13 cellular contexts compared by ENCODE assay signal in genomic region chr1:233905416-233906051, GRCh38. TPM values are rescaled to one million over a fixed set of nuclear protein-coding genes. Genes with fewer than 3 reads are reported as not detected.
DNase-seq lines count a peak whose midpoint lies in the region; ATAC-seq and TF ChIP-seq lines count a peak whose summit lies in the region.
"Had no signal": no experiment of that assay in that cellular context is flagged by ENCODE, and none has a peak within 500 bp of the region (broad histone marks: within the 10 kb centered on the region; RNA-seq: fewer than 3 reads in every experiment).

No MANE protein-coding gene starts in this region.

- H3K4me1 Mint-ChIP-seq in WTC11 (peaks cover 10% of the 10 kb centered on the region), osteocyte (ENCODE audit: unreplicated experiment) (peaks cover 8% of the 10 kb centered on the region)
- H3K4me1 Mint-ChIP-seq in CD8-positive, alpha-beta T cell (ENCODE audit: low read depth) = no peaks in the 10 kb centered on the region
- H3K4me1 Mint-ChIP-seq in T-helper 2 cell treated with Interferon-gamma antibody and Interleukin-4, amounts not matched to agents 5 μg/mL and 100 μg/mL, for 36 hours (ENCODE audit: low read depth) = peaks cover 2% of the 10 kb centered on the region

- DNase-seq in H7 (peak; percentile 43), WTC11 (ENCODE audit: low spot score) (peak; percentile 16), head of caudate nucleus (peak in 28 of 42 donors; percentile 9 to 57 (median 28)), osteocyte (ENCODE audit: extremely low spot score, unreplicated experiment) (no peak), GM19240 (ENCODE audit: insufficient read length, low spot score) (no peak)
- no peak for DNase-seq in CD8-positive, alpha-beta T cell
- no peak for DNase-seq in T-helper 2 cell treated with Interferon-gamma antibody and Interleukin-4, amounts not matched to agents 5 μg/mL and 100 μg/mL, for 36 hours (ENCODE audit: low spot score)
- DNase-seq: CD4-positive, CD25-positive, alpha-beta regulatory T cell; NCI-H526 treated with DMSO at 0.1 percent for 48 hours had no signal

- H3K4me3 ChIP-seq in H7 (ENCODE audit: insufficient read depth, low read depth, low read length) = peak overlapping the region; percentile 62
- no peak overlapping the region for H3K4me3 ChIP-seq in CD8-positive, alpha-beta T cell (ENCODE audit: low read depth, low read length)

- H3K27ac Mint-ChIP-seq in WTC11 (no peak overlapping the region), osteocyte (ENCODE audit: unreplicated experiment) (no peak overlapping the region)
- no peak overlapping the region for H3K27ac Mint-ChIP-seq in CD8-positive, alpha-beta T cell
- no peak overlapping the region for H3K27ac Mint-ChIP-seq in T-helper 2 cell treated with Interferon-gamma antibody and Interleukin-4, amounts not matched to agents 5 μg/mL and 100 μg/mL, for 36 hours
- H3K27ac Mint-ChIP-seq: activated naive CD8-positive, alpha-beta T cell had no signal

- peaks cover 72% of the 10 kb centered on the region for H3K27me3 Mint-ChIP-seq in WTC11 (ENCODE audit: low read depth)
- H3K27me3 Mint-ChIP-seq in osteocyte (ENCODE audit: unreplicated experiment) = peaks cover 51% of the 10 kb centered on the region
- H3K27me3 Mint-ChIP-seq in CD8-positive, alpha-beta T cell (ENCODE audit: low read depth) = peaks cover 51% of the 10 kb centered on the region
- peaks cover 45% of the 10 kb centered on the region for H3K27me3 Mint-ChIP-seq in T-helper 2 cell treated with Interferon-gamma antibody and Interleukin-4, amounts not matched to agents 5 μg/mL and 100 μg/mL, for 36 hours (ENCODE audit: low read depth)

- peaks cover 43% of the 10 kb centered on the region for H3K27me3 ChIP-seq in H7 (ENCODE audit: control insufficient read depth, insufficient read depth, low read length)
- H3K27me3 ChIP-seq in CD8-positive, alpha-beta T cell (ENCODE audit: insufficient read depth, low read length) = no peaks in the 10 kb centered on the region

- TF ChIP-seq CTCF in WTC11 (IDR thresholded peaks at IDR 0.05) (no peak), osteocyte (IDR thresholded peaks at IDR 0.05) (no peak)
- no peak for TF ChIP-seq CTCF in CD8-positive, alpha-beta T cell (IDR thresholded peaks at IDR 0.05)

- CTCF ChIA-PET in WTC11 (lab: Charles Lee) = interaction anchor here (0.6 to 2.4 kb wide), 24 partner anchors 8 to 1455 kb away, joined by 3 to 21 read pairs (median 4); no protein-coding TSS in a partner anchor
- CTCF ChIA-PET in CD8-positive, alpha-beta T cell (lab: Charles Lee) = interaction anchor here (0.6 kb wide), 1 partner anchor 543 kb away, joined by 3 read pairs; no protein-coding TSS in a partner anchor

- H3K9me3 ChIP-seq in CD8-positive, alpha-beta T cell (ENCODE audit: low read length) = no peaks in the 10 kb centered on the region
- H3K9me3 ChIP-seq: upper lobe of left lung had no signal

- no peaks in the 10 kb centered on the region for H3K4me1 ChIP-seq in CD8-positive, alpha-beta T cell (ENCODE audit: insufficient read depth, low read length)

- intact Hi-C loops in head of caudate nucleus (cut with DNase I) = no loop called here
- intact Hi-C loops in CD8-positive, alpha-beta T cell (cut with DNase I, micrococcal nuclease) = no loop called here

- POLR2A ChIA-PET in WTC11 (lab: Charles Lee) = interaction anchor here (1.3 kb wide), 1 partner anchor 538 kb away, joined by 3 read pairs; no protein-coding TSS in a partner anchor
- POLR2A ChIA-PET in CD8-positive, alpha-beta T cell (lab: Charles Lee) = no interaction called here

- ATAC-seq in WTC11 = no peak
- ATAC-seq in HG02798 (IDR thresholded peaks at IDR 0.05; ENCODE audit: poor library complexity, unreplicated experiment) = no peak
- no peak for ATAC-seq in CD8-positive, alpha-beta T cell

- no peak overlapping the region for H3K27ac ChIP-seq in CD8-positive, alpha-beta T cell (ENCODE audit: low read depth, low read length)
- H3K27ac ChIP-seq: upper lobe of left lung had no signal

- H3K9me3 Mint-ChIP-seq in WTC11 (no peaks in the 10 kb centered on the region), osteocyte (ENCODE audit: unreplicated experiment) (no peaks in the 10 kb centered on the region)
- no peaks in the 10 kb centered on the region for H3K9me3 Mint-ChIP-seq in CD8-positive, alpha-beta T cell
- no peaks in the 10 kb centered on the region for H3K9me3 Mint-ChIP-seq in T-helper 2 cell treated with Interferon-gamma antibody and Interleukin-4, amounts not matched to agents 5 μg/mL and 100 μg/mL, for 36 hours

- H3K36me3 Mint-ChIP-seq in WTC11 (no peaks in the 10 kb centered on the region), osteocyte (ENCODE audit: unreplicated experiment) (peaks cover 5% of the 10 kb centered on the region)
- no peaks in the 10 kb centered on the region for H3K36me3 Mint-ChIP-seq in CD8-positive, alpha-beta T cell
- H3K36me3 Mint-ChIP-seq in T-helper 2 cell treated with Interferon-gamma antibody and Interleukin-4, amounts not matched to agents 5 μg/mL and 100 μg/mL, for 36 hours (ENCODE audit: low read depth) = peaks cover 2% of the 10 kb centered on the region
- H3K36me3 Mint-ChIP-seq: activated naive CD8-positive, alpha-beta T cell; CD4-positive, CD25-positive, alpha-beta regulatory T cell had no signal

- H3K4me3 Mint-ChIP-seq in WTC11 = peak overlapping the region; percentile 75
- peak overlapping the region; percentile 34 for H3K4me3 Mint-ChIP-seq in osteocyte (ENCODE audit: unreplicated experiment)
- H3K4me3 Mint-ChIP-seq in CD8-positive, alpha-beta T cell = no peak overlapping the region
- H3K4me3 Mint-ChIP-seq in T-helper 2 cell treated with Interferon-gamma antibody and Interleukin-4, amounts not matched to agents 5 μg/mL and 100 μg/mL, for 36 hours = no peak overlapping the region
- H3K4me3 Mint-ChIP-seq: activated naive CD8-positive, alpha-beta T cell had no signal

- no peaks in the 10 kb centered on the region for H3K36me3 ChIP-seq in H7 (replicated peaks; ENCODE audit: control insufficient read depth, insufficient read depth, low read length)
- no peaks in the 10 kb centered on the region for H3K36me3 ChIP-seq in CD8-positive, alpha-beta T cell (ENCODE audit: insufficient read depth, low read length)
- H3K36me3 ChIP-seq: upper lobe of left lung had no signal

TF ChIP-seq in WTC11, 78 proteins besides CTCF, POLR2A, EP300 and RAD21:
- TF ChIP-seq CREB1 (CRISPR knock-in tag; IDR thresholded peaks at IDR 0.05) (no peak), ZNF281 (CRISPR knock-in tag; IDR thresholded peaks at IDR 0.05) (no peak)

RNA-seq across cellular contexts. Expression of gene SLC35F3, which starts 1.1 kb away (rescaled TPM):
- total RNA-seq in H7 (2014; rRNA removed; shearing (Covaris generic)) = 4.6 and 7.2 TPM in 2 replicates
- total RNA-seq in WTC11 (2021) (0.85 to 1.2 TPM (median 0.94 TPM) in 3 replicates), osteocyte (not detected in 2 replicates)
- not detected for total RNA-seq in CD8-positive, alpha-beta T cell
- total RNA-seq: endothelial cell of umbilical vein had no signal

Comparison
In these comparisons a context has a peak if more than half of its experiments do, and no peak if none do; other contexts are left out.
1. DNase-seq: peak in H7 (single experiment), WTC11 (single experiment) and head of caudate nucleus (28 of 42); none in osteocyte (single experiment), GM19240 (single experiment), CD8-positive, alpha-beta T cell (0 of 7) and T-helper 2 cell treated with Interferon-gamma antibody and Interleukin-4, amounts not matched to agents 5 μg/mL and 100 μg/mL, for 36 hours (single experiment).
2. H3K4me3 Mint-ChIP-seq: peak in WTC11 (single experiment) and osteocyte (single experiment); none in CD8-positive, alpha-beta T cell (single experiment) and T-helper 2 cell treated with Interferon-gamma antibody and Interleukin-4, amounts not matched to agents 5 μg/mL and 100 μg/mL, for 36 hours (single experiment).